Comparison of ENCODE assay signal across 8 cellular contexts in the genomic region with DNA sequence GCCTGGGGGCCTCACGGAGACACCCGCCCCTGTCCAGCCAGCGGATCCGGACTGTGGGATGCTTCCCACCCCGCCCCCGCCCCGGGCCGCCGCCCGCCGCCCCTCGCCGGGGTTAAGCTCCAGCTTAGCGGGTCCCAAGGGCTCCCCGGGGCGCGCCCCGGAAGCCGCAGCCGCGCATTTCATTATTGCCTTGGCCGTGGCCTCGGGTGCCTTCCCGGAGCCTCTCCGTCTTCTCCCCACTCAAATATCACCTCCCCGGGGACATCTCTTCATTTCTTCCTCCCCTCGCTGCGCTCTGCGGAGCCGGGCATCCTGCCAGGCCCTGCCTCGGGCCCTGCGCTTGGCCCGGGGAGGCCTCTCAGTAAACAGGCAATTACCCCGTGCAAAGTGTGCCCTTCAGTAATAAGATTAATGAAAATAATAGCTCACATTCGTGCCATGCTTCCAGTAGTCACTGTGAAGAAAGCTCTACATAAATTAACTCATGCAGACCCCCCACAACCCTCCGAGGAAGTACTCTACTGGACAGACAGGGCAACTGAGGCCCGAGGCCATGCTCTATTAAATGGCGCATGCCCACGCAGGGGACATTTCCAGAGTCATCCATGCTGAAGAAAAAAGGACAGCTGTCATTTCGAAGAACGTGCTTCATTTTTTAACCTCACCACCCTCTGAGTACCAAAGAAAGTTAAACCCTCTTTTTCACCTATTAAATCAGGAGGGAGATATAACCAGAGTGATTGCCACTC. TPM values are rescaled to one million over a fixed set of nuclear protein-coding genes. Genes with fewer than 3 reads are reported as not detected.
DNase-seq lines count a peak whose midpoint lies in the region.
"Had no signal": no experiment of that assay in that cellular context is flagged by ENCODE, and none has a peak within 500 bp of the region (broad histone marks: within the 10 kb centered on the region; RNA-seq: fewer than 3 reads in every experiment).

No MANE protein-coding gene starts in this region.

- peak; percentile 79 for DNase-seq in M059J (ENCODE audit: low read depth)
- peak; percentile 10 to 59 for DNase-seq in NCI-H526 (lab: John Stamatoyannopoulos, UW)
- DNase-seq in fibroblast of the conjunctiva (ENCODE audit: low read depth) = peak; percentile 65
- no peak for DNase-seq in activated CD8-positive, alpha-beta memory T cell treated with anti-CD3 and anti-CD28 coated beads, Interleukin-2, amount 50 U/mL, for 48 hours
- DNase-seq in stimulated activated CD4-positive, alpha-beta T cell treated with anti-CD3 and anti-CD28 coated beads, Interleukin-1b, Interleukin-23, amount 100 ng/mL, for 48 hours = no peak
- no peak for DNase-seq in HuH-7.5 (ENCODE audit: low spot score)
- DNase-seq: activated CD4-positive, alpha-beta T cell treated with anti-CD3 and anti-CD28 coated beads for 36 hours had no signal

- H3K27me3 ChIP-seq in stomach smooth muscle (ENCODE audit: control insufficient read depth in 1 of 2, insufficient read depth in 2 of 2, low read length in 2 of 2) = no peaks in the 10 kb centered on the region

- H3K27ac ChIP-seq in stomach smooth muscle (ENCODE audit: low read length) = peak overlapping the region; percentile 24

- H3K9me3 ChIP-seq in stomach smooth muscle (ENCODE audit: control insufficient read depth in 2 of 2, low read length in 2 of 2) = no peaks in the 10 kb centered on the region

- peaks cover 31% of the 10 kb centered on the region for H3K4me1 ChIP-seq in stomach smooth muscle (ENCODE audit: control insufficient read depth, insufficient read depth, low read length)

- H3K9ac ChIP-seq in stomach smooth muscle (ENCODE audit: low read length in 2 of 2) = no peak overlapping the region

- H3K4me3 ChIP-seq in stomach smooth muscle (ENCODE audit: low read length in 2 of 2) = peak overlapping the region in 1 of 2 donors; percentile 29

- no peaks in the 10 kb centered on the region for H3K36me3 ChIP-seq in stomach smooth muscle (ENCODE audit: control insufficient read depth in 2 of 2, insufficient read depth in 2 of 2, low read length in 2 of 2)

RNA-seq across cellular contexts. Expression of a gene that starts 49.9 kb away (rescaled TPM):
- total RNA-seq in M059J (2014; rRNA removed; shearing (Covaris generic)) = 3.4 and 4.1 TPM in 2 replicates

Comparison
In these comparisons a context has a peak if more than half of its experiments do, and no peak if none do; other contexts are left out.
1. DNase-seq: peak in M059J (single experiment), NCI-H526 (2 of 2) and fibroblast of the conjunctiva (single experiment); none in activated CD8-positive, alpha-beta memory T cell treated with anti-CD3 and anti-CD28 coated beads, Interleukin-2, amount 50 U/mL, for 48 hours (single experiment), stimulated activated CD4-positive, alpha-beta T cell treated with anti-CD3 and anti-CD28 coated beads, Interleukin-1b, Interleukin-23, amount 100 ng/mL, for 48 hours (single experiment) and HuH-7.5 (single experiment).